ENCODE assay signal across 9 cellular contexts in the genomic region with DNA sequence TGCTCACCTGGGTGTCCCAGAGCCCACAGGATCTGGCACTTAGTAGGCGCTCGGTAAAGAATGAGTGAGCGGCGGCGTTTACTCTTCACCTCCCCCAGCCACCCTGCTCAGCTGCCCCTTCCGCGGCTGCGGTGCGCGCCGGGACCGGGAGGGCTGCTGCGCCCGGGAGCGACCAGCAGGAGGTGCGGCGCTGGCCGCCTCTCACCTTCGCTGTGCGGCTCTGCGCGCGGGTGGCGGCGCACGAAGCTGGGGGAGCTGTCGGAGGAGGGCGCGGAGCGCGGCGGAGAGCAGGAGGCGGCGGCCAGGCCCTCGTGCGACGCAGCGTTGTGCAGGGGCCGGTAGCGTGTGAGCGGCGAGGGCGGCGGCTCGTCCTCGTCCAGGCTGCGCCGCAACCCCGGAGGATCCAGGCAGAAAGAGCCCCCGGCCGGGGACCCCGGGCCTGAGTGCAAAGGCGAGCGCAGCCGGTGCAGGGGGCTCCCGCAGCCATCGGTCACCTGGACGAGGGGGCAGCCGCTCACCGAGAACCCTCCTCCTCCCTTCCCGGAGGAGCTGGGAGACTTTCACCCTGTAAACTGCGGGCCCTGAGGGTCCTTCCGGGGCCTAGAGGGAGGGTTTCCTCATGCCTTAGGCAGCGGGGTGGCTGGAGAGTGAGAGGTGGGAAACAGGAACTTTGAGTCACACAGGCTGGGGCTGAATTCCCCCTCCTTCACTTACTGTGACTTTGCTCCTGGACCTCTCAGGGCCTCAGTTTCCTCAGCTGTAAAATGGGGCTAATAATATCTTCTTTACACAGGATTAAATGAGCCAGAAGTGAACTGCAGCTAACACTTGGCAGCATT. TPM values are rescaled to one million over a fixed set of nuclear protein-coding genes. Genes with fewer than 3 reads are reported as not detected.
DNase-seq lines count a peak whose midpoint lies in the region; ATAC-seq and FAIRE-seq lines count a peak whose summit lies in the region.
"Had no signal": no experiment of that assay in that cellular context is flagged by ENCODE, and none has a peak within 500 bp of the region (broad histone marks: within the 10 kb centered on the region; RNA-seq: fewer than 3 reads in every experiment).

No MANE protein-coding gene starts in this region.

- H2AFZ ChIP-seq in mesenchymal stem cell (ENCODE audit: low read depth, low read length), result peak overlapping the region; percentile 33

- H4K91ac ChIP-seq in mesenchymal stem cell (ENCODE audit: low read length), result peak overlapping the region; percentile 40

- 10% methylated on average over 48 of the region's 64 CpGs for WGBS in mesenchymal stem cell

- H3K4me3 ChIP-seq in CD4-positive, alpha-beta memory T cell (ENCODE audit: low read length in 2 of 2), result peak overlapping the region in 1 of 2 donors; percentile 6
- peak overlapping the region; percentile 16 to 31 for H3K4me3 ChIP-seq in mesenchymal stem cell (ENCODE audit: insufficient read depth in 1 of 2, low read depth in 1 of 2, low read length in 2 of 2)

- peak overlapping the region; percentile 41 for H3K18ac ChIP-seq in mesenchymal stem cell (ENCODE audit: low read depth in 1 of 2, low read length in 2 of 2)

- H3K9me3 ChIP-seq in CD4-positive, alpha-beta memory T cell (ENCODE audit: control insufficient read depth in 1 of 2, low read length in 2 of 2), result no peaks in the 10 kb centered on the region
- no peaks in the 10 kb centered on the region for H3K9me3 ChIP-seq in mesenchymal stem cell (ENCODE audit: control insufficient read depth, low read length)

- no peaks in the 10 kb centered on the region for H3K9me3 Mint-ChIP-seq in CD4-positive, alpha-beta memory T cell
- no peaks in the 10 kb centered on the region for H3K9me3 Mint-ChIP-seq in activated CD4-positive, alpha-beta T cell treated with anti-CD3 and anti-CD28 coated beads, Interleukin-2, amount 10 ng/mL, durations not matched to agents 7 days and 5 days

- no peak overlapping the region for H3K23ac ChIP-seq in mesenchymal stem cell (ENCODE audit: low read length in 2 of 2)

- peak overlapping the region; percentile 63 for H3K4me2 ChIP-seq in mesenchymal stem cell (ENCODE audit: low read length, poor library complexity, severe bottlenecking)

- peak overlapping the region; percentile 46 for H3K9ac ChIP-seq in mesenchymal stem cell (ENCODE audit: low read length)

- H3K27ac Mint-ChIP-seq in CD4-positive, alpha-beta memory T cell, result no peak overlapping the region
- no peak overlapping the region for H3K27ac Mint-ChIP-seq in activated CD4-positive, alpha-beta T cell treated with anti-CD3 and anti-CD28 coated beads, Interleukin-2, amount 10 ng/mL, durations not matched to agents 7 days and 5 days

- peaks cover 7% of the 10 kb centered on the region for H3K27me3 ChIP-seq in CD4-positive, alpha-beta memory T cell (ENCODE audit: insufficient read depth, low read length)
- peaks cover 0 to 35% of the 10 kb centered on the region in 2 experiments for H3K27me3 ChIP-seq in mesenchymal stem cell (ENCODE audit: control insufficient read depth in 1 of 2, insufficient read depth in 1 of 2, low read length in 2 of 2)

- peak overlapping the region; percentile 65 for H4K8ac ChIP-seq in mesenchymal stem cell (ENCODE audit: low read length)

- no peak for ATAC-seq in HG03439 (IDR thresholded peaks at IDR 0.05; ENCODE audit: unreplicated experiment)

- peaks cover 11% of the 10 kb centered on the region for H3K79me1 ChIP-seq in mesenchymal stem cell (replicated peaks; ENCODE audit: low read length, poor library complexity, severe bottlenecking)

- H3K36me3 Mint-ChIP-seq in CD4-positive, alpha-beta memory T cell, result no peaks in the 10 kb centered on the region
- H3K36me3 Mint-ChIP-seq in activated CD4-positive, alpha-beta T cell treated with anti-CD3 and anti-CD28 coated beads, Interleukin-2, amount 10 ng/mL, durations not matched to agents 7 days and 5 days (ENCODE audit: low read depth), result no peaks in the 10 kb centered on the region

- intact Hi-C loops in CD4-positive, alpha-beta memory T cell (cut with micrococcal nuclease), result loop anchor here (1.0 kb wide), 1 partner anchor 61 kb away; no protein-coding TSS in a partner anchor

- H3K4me3 Mint-ChIP-seq in CD4-positive, alpha-beta memory T cell, result peak overlapping the region in 7 of 8 donors; percentile 13 to 73 (median 49)
- H3K4me3 Mint-ChIP-seq in activated CD4-positive, alpha-beta T cell treated with anti-CD3 and anti-CD28 coated beads, Interleukin-2, amount 10 ng/mL, durations not matched to agents 7 days and 5 days, result no peak overlapping the region

- H2AK5ac ChIP-seq in mesenchymal stem cell (ENCODE audit: low read length, severe bottlenecking), result peak overlapping the region; percentile 37

- CTCF ChIA-PET in CD4-positive, alpha-beta memory T cell (lab: Charles Lee; ENCODE audit: partially characterized antibody), result interaction anchor here (0.6 to 4.1 kb wide), 23 partner anchors 8 to 183 kb away, joined by 3 to 36 read pairs (median 5); partner anchors contain the start of genes PDK2 and TMEM92
- CTCF ChIA-PET in activated CD4-positive, alpha-beta T cell treated with anti-CD3 and anti-CD28 coated beads, Interleukin-2, amount 10 ng/mL, durations not matched to agents 7 days and 5 days (lab: Charles Lee), result interaction anchor here (0.6 to 3.9 kb wide), 23 partner anchors 8 to 244 kb away, joined by 3 to 17 read pairs (median 3); partner anchors contain the start of gene SAMD14

- H3K27ac ChIP-seq in CD4-positive, alpha-beta memory T cell (ENCODE audit: low read depth, low read length), result no peak overlapping the region
- no peak overlapping the region for H3K27ac ChIP-seq in mesenchymal stem cell (ENCODE audit: low read length, poor library complexity, severe bottlenecking)

- POLR2A ChIA-PET in CD4-positive, alpha-beta memory T cell (lab: Charles Lee; ENCODE audit: partially characterized antibody), result interaction anchor here (0.7 to 2.4 kb wide), 8 partner anchors 13 to 61 kb away, joined by 3 to 7 read pairs (median 3); partner anchors contain the start of gene PPP1R9B
- POLR2A ChIA-PET in activated CD4-positive, alpha-beta T cell treated with anti-CD3 and anti-CD28 coated beads, Interleukin-2, amount 10 ng/mL, durations not matched to agents 7 days and 5 days (lab: Charles Lee), result interaction anchor here (0.6 kb wide), 1 partner anchor 52 kb away, joined by 3 read pairs; no protein-coding TSS in a partner anchor

- H3K4me1 Mint-ChIP-seq in CD4-positive, alpha-beta memory T cell, result peaks cover 7 to 16% (median 12%) of the 10 kb centered on the region in 4 donors
- H3K4me1 Mint-ChIP-seq in activated CD4-positive, alpha-beta T cell treated with anti-CD3 and anti-CD28 coated beads, Interleukin-2, amount 10 ng/mL, durations not matched to agents 7 days and 5 days, result peaks cover 7% of the 10 kb centered on the region

- peak overlapping the region in 1 of 2 experiments; percentile 16 for H3K4ac ChIP-seq in mesenchymal stem cell (ENCODE audit: low read depth in 1 of 2, low read length in 2 of 2)

- no peak for FAIRE-seq in frontal cortex (lab: Jason Lieb, UNC)

- no peaks in the 10 kb centered on the region for H3K36me3 ChIP-seq in CD4-positive, alpha-beta memory T cell (ENCODE audit: insufficient read depth, low read length)
- H3K36me3 ChIP-seq in mesenchymal stem cell (ENCODE audit: control insufficient read depth in 1 of 2, insufficient read depth in 2 of 2, low read depth in 1 of 2, low read length in 2 of 2), result peaks cover 0 to 71% of the 10 kb centered on the region in 2 experiments

- H3K4me1 ChIP-seq in CD4-positive, alpha-beta memory T cell (ENCODE audit: insufficient read depth, low read length), result peaks cover 13% of the 10 kb centered on the region
- peaks cover 34% of the 10 kb centered on the region for H3K4me1 ChIP-seq in mesenchymal stem cell (ENCODE audit: control insufficient read depth, insufficient read depth, low read depth, low read length)

- peak overlapping the region; percentile 55 for H2BK15ac ChIP-seq in mesenchymal stem cell (ENCODE audit: low read depth, poor library complexity, severe bottlenecking)

- H3K27me3 Mint-ChIP-seq in CD4-positive, alpha-beta memory T cell, result peaks cover 16 to 20% of the 10 kb centered on the region in 2 donors
- peaks cover 56% of the 10 kb centered on the region for H3K27me3 Mint-ChIP-seq in activated CD4-positive, alpha-beta T cell treated with anti-CD3 and anti-CD28 coated beads, Interleukin-2, amount 10 ng/mL, durations not matched to agents 7 days and 5 days

- H2BK5ac ChIP-seq in mesenchymal stem cell (ENCODE audit: low read depth, low read length, poor library complexity, severe bottlenecking), result no peak overlapping the region

- no peak overlapping the region for H2BK12ac ChIP-seq in mesenchymal stem cell (ENCODE audit: low read length in 2 of 2)

- DNase-seq in CD4-positive, alpha-beta memory T cell, result peak; percentile 58 to 63 (median 60)
- DNase-seq in HuH-7 (ENCODE audit: low spot score) (peak; percentile 92), dermis microvascular lymphatic vessel endothelial cell (ENCODE audit: low read depth in 2 of 2) (peak; percentile 20 to 74), mesenchymal stem cell (peak; percentile 74), frontal cortex (ENCODE audit: low spot score in 2 of 2) (no peak)
- DNase-seq in activated CD4-positive, alpha-beta T cell treated with anti-CD3 and anti-CD28 coated beads, Interleukin-2, amount 10 ng/mL, durations not matched to agents 7 days and 5 days, result peak; percentile 60
- peak; percentile 58 for DNase-seq in stimulated activated naive CD4-positive, alpha-beta T cell treated with Interleukin-2 at 50 U/mL for 16 hours (lab: John Stamatoyannopoulos, UW)

- H2BK120ac ChIP-seq in mesenchymal stem cell (ENCODE audit: low read depth, low read length), result no peak overlapping the region

- H3K14ac ChIP-seq in mesenchymal stem cell (ENCODE audit: low read length in 2 of 2), result no peak overlapping the region

RNA-seq across cellular contexts. Expression of gene SAMD14, which starts 12.5 kb away (rescaled TPM):
- 1 to 10 TPM; 1.2 to 1.3 TPM for total RNA-seq in CD4-positive, alpha-beta memory T cell
- polyA plus RNA-seq in CD4-positive, alpha-beta memory T cell, result under 1 TPM; 0.16 to 0.19 TPM
- under 1 TPM; 0.07 to 0.23 TPM for total RNA-seq in activated CD4-positive, alpha-beta T cell treated with anti-CD3 and anti-CD28 coated beads, Interleukin-2, amount 10 ng/mL, durations not matched to agents 7 days and 5 days
- total RNA-seq in dermis microvascular lymphatic vessel endothelial cell (2.8 and 6.8 TPM in 2 replicates), frontal cortex (21.2 TPM)
- 17.9 TPM for polyA plus RNA-seq in mesenchymal stem cell (2013, experiment 1 of 2)
- 17.2 TPM for polyA plus RNA-seq in mesenchymal stem cell (2013, experiment 2 of 2)

RNA-seq across cellular contexts. Expression of gene PDK2, which starts 22.3 kb away (rescaled TPM):
- total RNA-seq in CD4-positive, alpha-beta memory T cell, result 10 to 100 TPM; 39.1 to 40.6 TPM
- polyA plus RNA-seq in CD4-positive, alpha-beta memory T cell, result 10 to 100 TPM; 34.5 to 36.5 TPM
- total RNA-seq in activated CD4-positive, alpha-beta T cell treated with anti-CD3 and anti-CD28 coated beads, Interleukin-2, amount 10 ng/mL, durations not matched to agents 7 days and 5 days, result 10 to 100 TPM; 29.4 to 31.3 TPM
- total RNA-seq in dermis microvascular lymphatic vessel endothelial cell (8.0 and 20.5 TPM in 2 replicates), frontal cortex (11.8 TPM)
- polyA plus RNA-seq in mesenchymal stem cell (2013, experiment 1 of 2), result 43.1 TPM
- polyA plus RNA-seq in mesenchymal stem cell (2013, experiment 2 of 2), result 39.6 TPM

RNA-seq across cellular contexts. Expression of gene PPP1R9B, which starts 33.1 kb away (rescaled TPM):
- 10 to 100 TPM; 97.5 to 99.7 TPM for total RNA-seq in CD4-positive, alpha-beta memory T cell
- polyA plus RNA-seq in CD4-positive, alpha-beta memory T cell, result 1 to 10 TPM in 1 of 2 donors, under 1 TPM in 1; 0.48 to 2.2 TPM
- 100 to 1,000 TPM; 110 to 117 TPM for total RNA-seq in activated CD4-positive, alpha-beta T cell treated with anti-CD3 and anti-CD28 coated beads, Interleukin-2, amount 10 ng/mL, durations not matched to agents 7 days and 5 days
- 21.3 and 23.6 TPM in 2 replicates for total RNA-seq in dermis microvascular lymphatic vessel endothelial cell
- polyA plus RNA-seq in mesenchymal stem cell (2013, experiment 1 of 2), result 34.9 TPM
- 33.0 TPM for polyA plus RNA-seq in mesenchymal stem cell (2013, experiment 2 of 2)
- total RNA-seq in frontal cortex, result 68.9 TPM

RNA-seq across cellular contexts. Expression of gene SGCA, which starts 48.4 kb away (rescaled TPM):
- not detected for total RNA-seq in CD4-positive, alpha-beta memory T cell
- polyA plus RNA-seq in CD4-positive, alpha-beta memory T cell, result not detected
- not detected for total RNA-seq in activated CD4-positive, alpha-beta T cell treated with anti-CD3 and anti-CD28 coated beads, Interleukin-2, amount 10 ng/mL, durations not matched to agents 7 days and 5 days
- total RNA-seq in dermis microvascular lymphatic vessel endothelial cell (not detected in 2 replicates), frontal cortex (not detected)
- 0.14 TPM for polyA plus RNA-seq in mesenchymal stem cell (2013, experiment 1 of 2)
- 0.08 TPM for polyA plus RNA-seq in mesenchymal stem cell (2013, experiment 2 of 2)
- total RNA-seq: renal cortical epithelial cell had no signal

Comparison
In these comparisons a context has a peak if more than half of its experiments do, and no peak if none do; other contexts are left out.
1. DNase-seq: peak in CD4-positive, alpha-beta memory T cell (5 of 5), HuH-7 (single experiment), activated CD4-positive, alpha-beta T cell treated with anti-CD3 and anti-CD28 coated beads, Interleukin-2, amount 10 ng/mL, durations not matched to agents 7 days and 5 days (single experiment), dermis microvascular lymphatic vessel endothelial cell (2 of 2), mesenchymal stem cell (single experiment) and stimulated activated naive CD4-positive, alpha-beta T cell treated with Interleukin-2 at 50 U/mL for 16 hours (single experiment); none in frontal cortex (0 of 2).